In genomic region chr12:82326905-82327503, GRCh38 we compare ENCODE assay signal across 1 cellular context.
TF ChIP-seq lines count a peak whose summit lies in the region.

No MANE protein-coding gene starts in this region.

TF ChIP-seq in GM23338, 12 proteins besides CTCF, POLR2A, EP300 and RAD21 (continued from another document):
- no peak for TF ChIP-seq EZH2phosphoT487 (IDR thresholded peaks at IDR 0.05; ENCODE audit: unreplicated experiment)
- no peak for TF ChIP-seq ZNF114 (CRISPR knock-in tag; IDR thresholded peaks at IDR 0.05)
- no peak for TF ChIP-seq STAT1 (IDR thresholded peaks at IDR 0.05; ENCODE audit: unreplicated experiment)
- no peak for TF ChIP-seq ZNF462 (CRISPR knock-in tag; IDR thresholded peaks at IDR 0.05)
TF ChIP-seq in GM23338: peak in this region for 0.
